ENCODE assay signal across 13 cellular contexts in the genomic region with DNA sequence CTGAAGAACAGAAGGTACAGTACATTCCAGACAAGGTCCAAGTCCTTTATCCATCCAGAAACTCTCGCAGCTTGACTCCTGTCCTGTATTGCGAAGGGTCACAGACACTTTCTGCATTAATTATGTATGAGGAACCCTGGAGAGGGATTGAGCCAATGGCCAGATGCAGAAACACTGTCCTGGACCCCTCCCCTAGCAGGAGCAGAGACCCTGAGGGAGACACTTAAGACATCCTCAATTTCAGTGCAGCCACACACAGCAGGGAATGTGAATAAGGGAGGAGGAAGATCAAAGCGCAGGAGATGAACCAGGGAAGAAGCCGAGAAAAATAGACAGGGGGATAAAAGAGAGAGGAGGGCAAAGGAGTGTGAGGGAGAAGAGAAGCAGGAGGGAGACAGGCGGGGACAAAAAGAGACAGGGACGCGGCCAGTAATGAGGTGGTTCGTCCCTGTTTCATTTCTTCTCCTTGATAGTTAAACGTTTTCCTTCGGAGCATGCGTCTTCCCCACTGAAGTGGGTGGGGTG.
"Had no signal": no experiment of that assay in that cellular context is flagged by ENCODE, and none has a peak within 500 bp of the region (broad histone marks: within the 10 kb centered on the region; RNA-seq: fewer than 3 reads in every experiment).

No MANE protein-coding gene starts in this region.

- ATAC-seq: activated CD4-positive, alpha-beta T cell treated with anti-CD3 and anti-CD28 coated beads for 36 hours; activated CD8-positive, alpha-beta T cell treated with anti-CD3 and anti-CD28 coated beads for 36 hours; heart right ventricle; left colon; natural killer cell had no signal

- H3K27me3 ChIP-seq: heart right ventricle, ovary had no signal

- H3K9me3 ChIP-seq: heart right ventricle, ovary, SK-N-SH had no signal

- DNase-seq: activated CD4-positive, alpha-beta T cell treated with anti-CD3 and anti-CD28 coated beads for 36 hours; activated CD8-positive, alpha-beta memory T cell treated with anti-CD3 and anti-CD28 coated beads, Interleukin-2, amount 50 U/mL, for 48 hours; activated CD8-positive, alpha-beta T cell treated with anti-CD3 and anti-CD28 coated beads for 36 hours; aorta; foreskin melanocyte; heart right ventricle; left colon; natural killer cell; ovary; SK-N-SH; stimulated activated CD4-positive, alpha-beta T cell treated with anti-CD3 and anti-CD28 coated beads, Interleukin-4, amount 100 ng/mL, for 4 hours; T-helper 1 cell had no signal

- H3K4me2 ChIP-seq: SK-N-SH had no signal

- H3K9ac ChIP-seq: SK-N-SH had no signal

- H3K27ac ChIP-seq: heart right ventricle, ovary, VCaP had no signal

- H3K36me3 ChIP-seq: heart right ventricle, ovary had no signal

- H3K4me3 ChIP-seq: heart right ventricle, ovary had no signal
